Comparison of ENCODE assay signal across 8 cellular contexts in genomic region chr12:30753761-30754382, GRCh38. TPM values are rescaled to one million over a fixed set of nuclear protein-coding genes. Genes with fewer than 3 reads are reported as not detected.
A peak's percentile ranks its signal among the peaks of the same experiment; 100 is the strongest.
DNase-seq lines count a peak whose midpoint lies in the region; ATAC-seq and TF ChIP-seq lines count a peak whose summit lies in the region.

No MANE protein-coding gene starts in this region.

- peak in 1 of 2 donors; percentile 4 for ATAC-seq in stimulated activated naive B cell treated with anti-CD40 and anti-IgM and Interleukin-4, amounts not matched to agents 10 μg/mL and 1 μg/mL and 100 μg/mL, for 72 hours (replicated peaks)
- no peak for ATAC-seq in HG02642 (IDR thresholded peaks at IDR 0.05; ENCODE audit: poor library complexity, unreplicated experiment)
- no peak for ATAC-seq in GM18505 (IDR thresholded peaks at IDR 0.05; ENCODE audit: unreplicated experiment)

- H3K27ac Mint-ChIP-seq in activated naive CD8-positive, alpha-beta T cell treated with anti-CD3 and anti-CD28 coated beads for 36 hours, result peak overlapping the region; percentile 85
- peak overlapping the region; percentile 81 for H3K27ac Mint-ChIP-seq in stimulated activated naive B cell treated with anti-CD40 and anti-IgM and Interleukin-4, amounts not matched to agents 10 μg/mL and 1 μg/mL and 100 μg/mL, for 72 hours

- H3K36me3 ChIP-seq in KOPT-K1 (ENCODE audit: insufficient read depth, low read length), result no peaks in the 10 kb centered on the region
- H3K36me3 ChIP-seq in iPS-20b (ENCODE audit: insufficient read depth, low read depth, low read length), result peaks cover 26% of the 10 kb centered on the region

- H3K4me1 Mint-ChIP-seq in activated naive CD8-positive, alpha-beta T cell treated with anti-CD3 and anti-CD28 coated beads for 36 hours, result peaks cover 34% of the 10 kb centered on the region
- H3K4me1 Mint-ChIP-seq in stimulated activated naive B cell treated with anti-CD40 and anti-IgM and Interleukin-4, amounts not matched to agents 10 μg/mL and 1 μg/mL and 100 μg/mL, for 72 hours, result peaks cover 17 to 24% of the 10 kb centered on the region in 2 donors

- peak overlapping the region; percentile 93 for H3K4me3 Mint-ChIP-seq in activated naive CD8-positive, alpha-beta T cell treated with anti-CD3 and anti-CD28 coated beads for 36 hours
- peak overlapping the region; percentile 92 to 96 for H3K4me3 Mint-ChIP-seq in stimulated activated naive B cell treated with anti-CD40 and anti-IgM and Interleukin-4, amounts not matched to agents 10 μg/mL and 1 μg/mL and 100 μg/mL, for 72 hours

- peak overlapping the region; percentile 86; the same call in 1 of the 2 replicates for H3K9ac ChIP-seq in iPS-20b (ENCODE audit: low read depth, low read length)

- H3K36me3 Mint-ChIP-seq in activated naive CD8-positive, alpha-beta T cell treated with anti-CD3 and anti-CD28 coated beads for 36 hours, result no peaks in the 10 kb centered on the region
- peaks cover 0 to 14% of the 10 kb centered on the region in 2 donors for H3K36me3 Mint-ChIP-seq in stimulated activated naive B cell treated with anti-CD40 and anti-IgM and Interleukin-4, amounts not matched to agents 10 μg/mL and 1 μg/mL and 100 μg/mL, for 72 hours

- no peaks in the 10 kb centered on the region for H3K9me3 ChIP-seq in KOPT-K1 (ENCODE audit: insufficient read depth, low read length, poor library complexity, severe bottlenecking)
- H3K9me3 ChIP-seq in iPS-20b (ENCODE audit: insufficient read depth, low read depth, low read length), result no peaks in the 10 kb centered on the region

- no peaks in the 10 kb centered on the region for H3K9me3 Mint-ChIP-seq in activated naive CD8-positive, alpha-beta T cell treated with anti-CD3 and anti-CD28 coated beads for 36 hours
- H3K9me3 Mint-ChIP-seq in stimulated activated naive B cell treated with anti-CD40 and anti-IgM and Interleukin-4, amounts not matched to agents 10 μg/mL and 1 μg/mL and 100 μg/mL, for 72 hours, result no peaks in the 10 kb centered on the region

- H3K27ac ChIP-seq in KOPT-K1 (ENCODE audit: low read depth, low read length, poor library complexity, severe bottlenecking) (peak overlapping the region; percentile 51), iPS-20b (ENCODE audit: low read length) (peak overlapping the region; percentile 39)

- H3K4me3 ChIP-seq in iPS-20b (ENCODE audit: low read length), result peak overlapping the region; percentile 93

- H3K27me3 Mint-ChIP-seq in activated naive CD8-positive, alpha-beta T cell treated with anti-CD3 and anti-CD28 coated beads for 36 hours, result no peaks in the 10 kb centered on the region
- H3K27me3 Mint-ChIP-seq in stimulated activated naive B cell treated with anti-CD40 and anti-IgM and Interleukin-4, amounts not matched to agents 10 μg/mL and 1 μg/mL and 100 μg/mL, for 72 hours, result no peaks in the 10 kb centered on the region

- TF ChIP-seq POLR2A in GM18505 (IDR thresholded peaks at IDR 0.05; ENCODE audit: borderline replicate concordance, extremely low read depth, insufficient read depth, insufficient read length), result no peak

- DNase-seq in ELR (ENCODE audit: low read depth), result peak; percentile 48
- DNase-seq in activated naive CD8-positive, alpha-beta T cell treated with anti-CD3 and anti-CD28 coated beads for 36 hours, result no peak
- no peak for DNase-seq in stimulated activated naive B cell treated with anti-CD40 and anti-IgM and Interleukin-4, amounts not matched to agents 10 μg/mL and 1 μg/mL and 100 μg/mL, for 72 hours
- DNase-seq in activated CD4-positive, alpha-beta T cell treated with anti-CD3 and anti-CD28 coated beads, Interleukin-2, amount 50 U/mL, for 1 hour, result no peak

- H3K4me1 ChIP-seq in iPS-20b (ENCODE audit: insufficient read depth, low read length), result peaks cover 19% of the 10 kb centered on the region

- no peaks in the 10 kb centered on the region for H3K27me3 ChIP-seq in iPS-20b (ENCODE audit: insufficient read depth, low read length)

RNA-seq across cellular contexts. Expression of gene CAPRIN2, which starts 0.9 kb away (rescaled TPM):
- 1 to 10 TPM; 6.7 to 8.6 TPM for total RNA-seq in activated naive CD8-positive, alpha-beta T cell treated with anti-CD3 and anti-CD28 coated beads for 36 hours

RNA-seq across cellular contexts. Expression of gene IPO8, which starts 58.2 kb away (rescaled TPM):
- 10 to 100 TPM; 45.3 to 45.7 TPM for total RNA-seq in activated naive CD8-positive, alpha-beta T cell treated with anti-CD3 and anti-CD28 coated beads for 36 hours
